17 cellular contexts compared by ENCODE assay signal in the genomic region with DNA sequence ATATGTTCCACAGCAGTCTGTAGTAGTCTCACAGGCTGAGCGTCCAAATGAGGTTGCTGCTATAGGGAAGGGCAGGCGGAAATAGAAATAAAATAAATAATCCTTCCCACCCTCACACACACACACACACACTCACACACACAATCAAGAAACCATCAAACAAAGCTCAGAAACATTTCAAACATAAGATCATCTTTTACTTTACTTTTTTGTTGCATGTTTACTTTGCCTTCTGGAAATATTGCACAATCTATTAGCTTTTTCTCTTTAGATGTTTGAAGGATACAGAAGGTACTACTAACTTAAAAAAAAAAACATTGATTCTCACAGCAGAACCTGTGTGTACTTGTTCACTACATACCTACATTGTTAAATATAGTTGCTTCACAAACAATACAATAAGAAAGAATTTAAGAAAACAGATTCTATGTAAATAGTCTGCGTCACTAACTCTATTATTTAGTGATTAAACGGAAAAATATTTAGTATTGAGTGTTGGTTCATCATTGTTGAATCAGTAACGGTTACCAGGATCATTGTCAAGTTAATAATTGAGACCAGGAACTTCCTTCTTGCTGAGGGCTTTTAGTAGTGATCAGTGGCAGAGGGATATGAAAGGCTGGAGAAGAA. TPM values are rescaled to one million over a fixed set of nuclear protein-coding genes. Genes with fewer than 3 reads are reported as not detected.
DNase-seq lines count a peak whose midpoint lies in the region; ATAC-seq and TF ChIP-seq lines count a peak whose summit lies in the region.
"Had no signal": no experiment of that assay in that cellular context is flagged by ENCODE, and none has a peak within 500 bp of the region (broad histone marks: within the 10 kb centered on the region; RNA-seq: fewer than 3 reads in every experiment).

No MANE protein-coding gene starts in this region.

- no peaks in the 10 kb centered on the region for H3K27me3 ChIP-seq in adipocyte (replicated peaks; ENCODE audit: control insufficient read depth, insufficient read depth, low read length)
- no peaks in the 10 kb centered on the region for H3K27me3 ChIP-seq in hepatocyte
- H3K27me3 ChIP-seq: colonic mucosa, transverse colon had no signal

- H3K27ac Mint-ChIP-seq in type B pancreatic cell, result peak overlapping the region; percentile 27
- H3K27ac Mint-ChIP-seq in activated CD4-positive, alpha-beta T cell treated with anti-CD3 and anti-CD28 coated beads for 36 hours, result no peak overlapping the region
- H3K27ac Mint-ChIP-seq: activated CD8-positive, alpha-beta memory T cell treated with anti-CD3 and anti-CD28 coated beads, Interleukin-2, amount 10 ng/mL, durations not matched to agents 7 days and 5 days had no signal

- no peak overlapping the region for H2AFZ ChIP-seq in hepatocyte

- H3K27ac ChIP-seq in hepatocyte, result no peak overlapping the region
- H3K27ac ChIP-seq: colonic mucosa, transverse colon had no signal

- H3K9ac ChIP-seq in adipocyte (ENCODE audit: low read length), result no peak overlapping the region

- H3K4me3 ChIP-seq in adipocyte (ENCODE audit: low read length) (no peak overlapping the region), hepatocyte (no peak overlapping the region)
- H3K4me3 ChIP-seq: colonic mucosa, transverse colon had no signal

- DNase-seq in NCI-H146 (lab: John Stamatoyannopoulos, UW) (peak; percentile 26), NCI-H146 treated with DMSO at 0.1 percent for 48 hours (lab: John Stamatoyannopoulos, UW; ENCODE audit: unreplicated experiment) (no peak), adipocyte (ENCODE audit: low read depth) (peak; percentile 31), hepatocyte (ENCODE audit: low spot score) (no peak), type B pancreatic cell (ENCODE audit: extremely low spot score, unreplicated experiment) (no peak), SHP77 treated with DMSO at 0.1 percent for 48 hours (lab: John Stamatoyannopoulos, UW) (no peak), posterior cingulate gyrus (no peak)
- DNase-seq in activated CD4-positive, alpha-beta T cell treated with anti-CD3 and anti-CD28 coated beads for 36 hours, result no peak
- DNase-seq: activated CD8-positive, alpha-beta memory T cell treated with anti-CD3 and anti-CD28 coated beads, Interleukin-2, amount 10 ng/mL, durations not matched to agents 7 days and 5 days; Caco-2; colonic mucosa; hippocampal formation; midbrain; NCI-H1417 treated with DMSO at 0.1 percent for 48 hours; NCI-H526; Right ventricle myocardium superior; transverse colon had no signal

- peaks cover 10% of the 10 kb centered on the region for H3K9me3 Mint-ChIP-seq in type B pancreatic cell
- peaks cover 14% of the 10 kb centered on the region for H3K9me3 Mint-ChIP-seq in activated CD4-positive, alpha-beta T cell treated with anti-CD3 and anti-CD28 coated beads for 36 hours (ENCODE audit: low read depth)

- no peak for ATAC-seq in activated CD4-positive, alpha-beta T cell treated with anti-CD3 and anti-CD28 coated beads for 36 hours
- ATAC-seq: activated CD8-positive, alpha-beta memory T cell treated with anti-CD3 and anti-CD28 coated beads, Interleukin-2, amount 10 ng/mL, durations not matched to agents 7 days and 5 days had no signal

- H3K4me1 ChIP-seq in adipocyte (ENCODE audit: control insufficient read depth, insufficient read depth, low read length), result peaks cover 6% of the 10 kb centered on the region
- no peaks in the 10 kb centered on the region for H3K4me1 ChIP-seq in hepatocyte (ENCODE audit: insufficient read depth)
- H3K4me1 ChIP-seq: Caco-2, colonic mucosa, transverse colon had no signal

- H3K36me3 Mint-ChIP-seq in type B pancreatic cell, result peaks cover 28% of the 10 kb centered on the region
- H3K36me3 Mint-ChIP-seq in activated CD4-positive, alpha-beta T cell treated with anti-CD3 and anti-CD28 coated beads for 36 hours (ENCODE audit: low read depth), result no peaks in the 10 kb centered on the region

- no peaks in the 10 kb centered on the region for H4K20me1 ChIP-seq in hepatocyte (ENCODE audit: insufficient read depth, poor library complexity, severe bottlenecking)

- TF ChIP-seq CTCF in hepatocyte (IDR thresholded peaks at IDR 0.05; ENCODE audit: poor library complexity) (no peak), type B pancreatic cell (conservative IDR thresholded peaks at IDR 0.05) (no peak)

- peak overlapping the region; percentile 41 for H3K4me2 ChIP-seq in hepatocyte

- H3K4me1 Mint-ChIP-seq in type B pancreatic cell (ENCODE audit: unreplicated experiment), result peaks cover 6% of the 10 kb centered on the region
- H3K4me1 Mint-ChIP-seq in activated CD4-positive, alpha-beta T cell treated with anti-CD3 and anti-CD28 coated beads for 36 hours, result no peaks in the 10 kb centered on the region

- H3K79me2 ChIP-seq in hepatocyte, result peaks cover 68% of the 10 kb centered on the region

- no peaks in the 10 kb centered on the region for H3K9me2 ChIP-seq in hepatocyte (replicated peaks; ENCODE audit: insufficient read depth)

- CTCF ChIA-PET in activated CD4-positive, alpha-beta T cell treated with anti-CD3 and anti-CD28 coated beads for 36 hours (lab: Charles Lee), result no interaction called here

- no peaks in the 10 kb centered on the region for H3K36me3 ChIP-seq in adipocyte (ENCODE audit: control insufficient read depth, insufficient read depth, low read length, severe bottlenecking)
- H3K36me3 ChIP-seq in hepatocyte (replicated peaks; ENCODE audit: insufficient read depth, low read depth), result no peaks in the 10 kb centered on the region
- H3K36me3 ChIP-seq: colonic mucosa had no signal

- H3K9me3 ChIP-seq in adipocyte (ENCODE audit: control insufficient read depth, low read length), result peaks cover 9% of the 10 kb centered on the region
- no peaks in the 10 kb centered on the region for H3K9me3 ChIP-seq in hepatocyte (ENCODE audit: low read depth)
- H3K9me3 ChIP-seq: Caco-2, colonic mucosa had no signal

- intact Hi-C loops in activated CD4-positive, alpha-beta T cell treated with anti-CD3 and anti-CD28 coated beads for 36 hours (cut with DNase I, micrococcal nuclease), result no loop called here
- intact Hi-C loops in posterior cingulate gyrus (cut with DNase I), result no loop called here

- no peak overlapping the region for H3K4me3 Mint-ChIP-seq in type B pancreatic cell
- H3K4me3 Mint-ChIP-seq in activated CD4-positive, alpha-beta T cell treated with anti-CD3 and anti-CD28 coated beads for 36 hours, result no peak overlapping the region
- H3K4me3 Mint-ChIP-seq: activated CD8-positive, alpha-beta memory T cell treated with anti-CD3 and anti-CD28 coated beads, Interleukin-2, amount 10 ng/mL, durations not matched to agents 7 days and 5 days had no signal

- H3K27me3 Mint-ChIP-seq in type B pancreatic cell, result no peaks in the 10 kb centered on the region
- H3K27me3 Mint-ChIP-seq in activated CD4-positive, alpha-beta T cell treated with anti-CD3 and anti-CD28 coated beads for 36 hours, result peaks cover 11% of the 10 kb centered on the region
- H3K27me3 Mint-ChIP-seq: activated CD8-positive, alpha-beta memory T cell treated with anti-CD3 and anti-CD28 coated beads, Interleukin-2, amount 10 ng/mL, durations not matched to agents 7 days and 5 days had no signal

- POLR2A ChIA-PET in activated CD4-positive, alpha-beta T cell treated with anti-CD3 and anti-CD28 coated beads for 36 hours (lab: Charles Lee), result no interaction called here

- 63% methylated on average over 5 of the region's 5 CpGs for WGBS in hepatocyte (ENCODE audit: low lambda C conversion rate, missing lambda C conversion rate)

RNA-seq across cellular contexts. Expression of a gene that starts 20.5 kb away (rescaled TPM):
- total RNA-seq in hepatocyte (132 and 134 TPM in 2 replicates), type B pancreatic cell (ENCODE audit: low replicate concordance) (84.6 and 101 TPM in 2 replicates)
- 55.9 and 58.0 TPM in 2 replicates for polyA plus RNA-seq in hepatocyte
- total RNA-seq in activated CD4-positive, alpha-beta T cell treated with anti-CD3 and anti-CD28 coated beads for 36 hours, result 10 to 100 TPM; 22.0 TPM

Comparison
In these comparisons a context has a peak if more than half of its experiments do, and no peak if none do; other contexts are left out.
1. DNase-seq: peak in NCI-H146 (single experiment) and adipocyte (single experiment); none in NCI-H146 treated with DMSO at 0.1 percent for 48 hours (single experiment), hepatocyte (single experiment), type B pancreatic cell (single experiment), SHP77 treated with DMSO at 0.1 percent for 48 hours (single experiment), activated CD4-positive, alpha-beta T cell treated with anti-CD3 and anti-CD28 coated beads for 36 hours (single experiment) and posterior cingulate gyrus (0 of 10).